In genomic region chr12:55955344-55955743, GRCh38 we compare ENCODE assay signal across 1 cellular context.
TF ChIP-seq lines count a peak whose summit lies in the region.

No MANE protein-coding gene starts in this region.

TF ChIP-seq in HepG2, 621 proteins besides CTCF, POLR2A, EP300 and RAD21:
- TF ChIP-seq ZNF646 (CRISPR knock-in tag; IDR thresholded peaks at IDR 0.05) (no peak), RELA (CRISPR knock-in tag; IDR thresholded peaks at IDR 0.05) (no peak), E2F2 (CRISPR knock-in tag; IDR thresholded peaks at IDR 0.05; ENCODE audit: borderline replicate concordance) (no peak), CBX2 (IDR thresholded peaks at IDR 0.05; ENCODE audit: low read depth, low read length) (no peak), CBX2 (CRISPR knock-in tag; IDR thresholded peaks at IDR 0.05; ENCODE audit: low read depth) (no peak), ZFYVE20 (CRISPR knock-in tag; IDR thresholded peaks at IDR 0.05; ENCODE audit: borderline replicate concordance, low read depth) (no peak), ZBTB7A (CRISPR knock-in tag; IDR thresholded peaks at IDR 0.05) (no peak), ZNF362 (CRISPR knock-in tag; IDR thresholded peaks at IDR 0.05; ENCODE audit: borderline replicate concordance) (no peak), XRCC5 (optimal IDR thresholded peaks at IDR 0.05; ENCODE audit: low read length) (no peak), ZNF558 (CRISPR knock-in tag; IDR thresholded peaks at IDR 0.05; ENCODE audit: borderline replicate concordance) (no peak), MIXL1 (CRISPR knock-in tag; IDR thresholded peaks at IDR 0.05) (no peak), ZBTB33 (CRISPR knock-in tag; IDR thresholded peaks at IDR 0.05) (no peak), ZNF549 (CRISPR knock-in tag; IDR thresholded peaks at IDR 0.05) (no peak), SALL2 (CRISPR knock-in tag; IDR thresholded peaks at IDR 0.05) (no peak), ZNF788 (CRISPR knock-in tag; IDR thresholded peaks at IDR 0.05; ENCODE audit: borderline replicate concordance) (no peak), ZFAT (CRISPR knock-in tag; conservative IDR thresholded peaks at IDR 0.05) (no peak), ZNF101 (CRISPR knock-in tag; IDR thresholded peaks at IDR 0.05; ENCODE audit: borderline replicate concordance, low read depth) (no peak), SP140L (CRISPR knock-in tag; IDR thresholded peaks at IDR 0.05; ENCODE audit: borderline replicate concordance) (no peak)
